In the genomic region with DNA sequence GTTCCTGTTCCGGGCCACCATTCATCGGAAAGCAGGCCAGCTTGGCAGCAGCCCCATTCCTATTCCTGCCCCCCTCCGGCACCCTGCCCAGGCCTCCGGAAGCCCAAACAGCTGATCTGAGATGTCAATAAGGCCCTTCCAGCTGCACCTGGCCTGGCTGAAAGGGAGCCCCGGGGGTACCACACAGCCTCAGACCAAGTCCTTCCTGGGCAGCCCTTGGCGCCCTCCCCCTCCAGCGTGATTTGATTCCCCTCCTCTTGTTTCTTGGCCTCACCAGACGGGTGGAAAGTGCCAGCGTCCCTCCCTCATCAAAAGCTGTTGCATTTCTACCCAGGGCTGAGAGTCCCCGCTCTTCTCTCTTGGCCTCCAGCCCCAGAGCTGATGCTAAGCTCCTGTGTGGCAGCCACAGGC, we compare ENCODE assay signal across 8 cellular contexts.
DNase-seq lines count a peak whose midpoint lies in the region; ATAC-seq and TF ChIP-seq lines count a peak whose summit lies in the region.

No MANE protein-coding gene starts in this region.

- no peaks in the 10 kb centered on the region for H3K36me3 ChIP-seq in BE2C

- H3K27me3 ChIP-seq in BE2C, result no peaks in the 10 kb centered on the region

- intact Hi-C loops in natural killer cell (cut with micrococcal nuclease), result no loop called here

- ATAC-seq in natural killer cell (no peak), HG02981 (IDR thresholded peaks at IDR 0.05; ENCODE audit: unreplicated experiment) (no peak)

- no peaks in the 10 kb centered on the region for H3K9me3 Mint-ChIP-seq in natural killer cell
- peaks cover 4% of the 10 kb centered on the region for H3K9me3 Mint-ChIP-seq in T-helper 2 cell treated with Interferon-gamma antibody and Interleukin-4, amounts not matched to agents 5 μg/mL and 100 μg/mL, for 36 hours

- peak; percentile 59 for DNase-seq in BE2C
- peak; percentile 76 for DNase-seq in NCI-H2029 (lab: John Stamatoyannopoulos, UW)
- peak; percentile 44 for DNase-seq in astrocyte of the hippocampus (ENCODE audit: low read depth, low spot score)
- DNase-seq in natural killer cell, result no peak
- no peak for DNase-seq in T-helper 2 cell treated with Interferon-gamma antibody and Interleukin-4, amounts not matched to agents 5 μg/mL and 100 μg/mL, for 36 hours (ENCODE audit: low spot score)
- DNase-seq in HCEC 1CT, result no peak
- no peak for DNase-seq in LoVo (ENCODE audit: low spot score)

- peak overlapping the region; percentile 2; the same call in 1 of the 2 replicates for H3K4me3 ChIP-seq in BE2C (ENCODE audit: low read depth, low read length)

- peaks cover 6% of the 10 kb centered on the region for H3K4me1 ChIP-seq in BE2C

- TF ChIP-seq CTCF in BE2C (IDR thresholded peaks at IDR 0.05; ENCODE audit: low read depth, low read length) (no peak), natural killer cell (IDR thresholded peaks at IDR 0.05) (no peak)

- H3K4me1 Mint-ChIP-seq in natural killer cell, result peaks cover 85 to 92% of the 10 kb centered on the region in 2 donors
- peaks cover 64% of the 10 kb centered on the region for H3K4me1 Mint-ChIP-seq in T-helper 2 cell treated with Interferon-gamma antibody and Interleukin-4, amounts not matched to agents 5 μg/mL and 100 μg/mL, for 36 hours (ENCODE audit: low read depth)

- peak overlapping the region; percentile 86 to 89 for H3K27ac Mint-ChIP-seq in natural killer cell
- no peak overlapping the region for H3K27ac Mint-ChIP-seq in T-helper 2 cell treated with Interferon-gamma antibody and Interleukin-4, amounts not matched to agents 5 μg/mL and 100 μg/mL, for 36 hours

- no peaks in the 10 kb centered on the region for H3K27me3 Mint-ChIP-seq in natural killer cell (ENCODE audit: low read depth in 2 of 2)
- H3K27me3 Mint-ChIP-seq in T-helper 2 cell treated with Interferon-gamma antibody and Interleukin-4, amounts not matched to agents 5 μg/mL and 100 μg/mL, for 36 hours (ENCODE audit: low read depth), result no peaks in the 10 kb centered on the region

- H3K4me3 Mint-ChIP-seq in natural killer cell, result peak overlapping the region; percentile 31
- H3K4me3 Mint-ChIP-seq in T-helper 2 cell treated with Interferon-gamma antibody and Interleukin-4, amounts not matched to agents 5 μg/mL and 100 μg/mL, for 36 hours, result no peak overlapping the region

- H3K36me3 Mint-ChIP-seq in natural killer cell, result no peaks in the 10 kb centered on the region
- peaks cover 21% of the 10 kb centered on the region for H3K36me3 Mint-ChIP-seq in T-helper 2 cell treated with Interferon-gamma antibody and Interleukin-4, amounts not matched to agents 5 μg/mL and 100 μg/mL, for 36 hours (ENCODE audit: low read depth)

- no peaks in the 10 kb centered on the region for H3K9me3 ChIP-seq in BE2C

Comparison
In these comparisons a context has a peak if more than half of its experiments do, and no peak if none do; other contexts are left out.
1. DNase-seq: peak in BE2C (single experiment), NCI-H2029 (single experiment) and astrocyte of the hippocampus (single experiment); none in natural killer cell (single experiment), T-helper 2 cell treated with Interferon-gamma antibody and Interleukin-4, amounts not matched to agents 5 μg/mL and 100 μg/mL, for 36 hours (single experiment), HCEC 1CT (single experiment) and LoVo (single experiment).